ENCODE assay signal across 1 cellular context in the genomic region with DNA sequence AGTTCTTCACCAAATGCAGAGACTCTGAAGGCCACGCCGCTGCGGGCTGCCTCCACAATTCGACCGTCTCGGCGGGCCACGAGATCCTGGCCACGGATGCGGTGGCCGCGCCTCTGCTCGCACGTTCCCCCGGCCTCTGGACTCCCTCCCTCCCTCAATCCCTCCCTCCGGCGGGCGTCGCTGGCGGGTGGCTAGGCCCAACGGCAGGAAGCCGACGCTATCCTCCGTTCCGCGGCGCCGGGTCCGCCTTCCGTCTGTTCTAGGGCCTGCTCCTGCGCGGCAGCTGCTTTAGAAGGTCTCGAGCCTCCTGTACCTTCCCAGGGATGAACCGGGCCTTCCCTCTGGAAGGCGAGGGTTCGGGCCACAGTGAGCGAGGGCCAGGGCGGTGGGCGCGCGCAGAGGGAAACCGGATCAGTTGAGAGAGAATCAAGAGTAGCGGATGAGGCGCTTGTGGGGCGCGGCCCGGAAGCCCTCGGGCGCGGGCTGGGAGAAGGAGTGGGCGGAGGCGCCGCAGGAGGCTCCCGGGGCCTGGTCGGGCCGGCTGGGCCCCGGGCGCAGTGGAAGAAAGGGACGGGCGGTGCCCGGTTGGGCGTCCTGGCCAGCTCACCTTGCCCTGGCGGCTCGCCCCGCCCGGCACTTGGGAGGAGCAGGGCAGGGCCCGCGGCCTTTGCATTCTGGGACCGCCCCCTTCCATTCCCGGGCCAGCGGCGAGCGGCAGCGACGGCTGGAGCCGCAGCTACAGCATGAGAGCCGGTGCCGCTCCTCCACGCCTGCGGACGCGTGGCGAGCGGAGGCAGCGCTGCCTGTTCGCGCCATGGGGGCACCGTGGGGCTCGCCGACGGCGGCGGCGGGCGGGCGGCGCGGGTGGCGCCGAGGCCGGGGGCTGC.
TF ChIP-seq lines count a peak whose summit lies in the region.

A gene with protein sequence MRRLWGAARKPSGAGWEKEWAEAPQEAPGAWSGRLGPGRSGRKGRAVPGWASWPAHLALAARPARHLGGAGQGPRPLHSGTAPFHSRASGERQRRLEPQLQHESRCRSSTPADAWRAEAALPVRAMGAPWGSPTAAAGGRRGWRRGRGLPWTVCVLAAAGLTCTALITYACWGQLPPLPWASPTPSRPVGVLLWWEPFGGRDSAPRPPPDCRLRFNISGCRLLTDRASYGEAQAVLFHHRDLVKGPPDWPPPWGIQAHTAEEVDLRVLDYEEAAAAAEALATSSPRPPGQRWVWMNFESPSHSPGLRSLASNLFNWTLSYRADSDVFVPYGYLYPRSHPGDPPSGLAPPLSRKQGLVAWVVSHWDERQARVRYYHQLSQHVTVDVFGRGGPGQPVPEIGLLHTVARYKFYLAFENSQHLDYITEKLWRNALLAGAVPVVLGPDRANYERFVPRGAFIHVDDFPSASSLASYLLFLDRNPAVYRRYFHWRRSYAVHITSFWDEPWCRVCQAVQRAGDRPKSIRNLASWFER (plus strand): TSS at position 227 of the 887 bp plus-strand sequence. CDS start 213 bp downstream, at position 440.

TF ChIP-seq in HepG2, 621 proteins besides CTCF, POLR2A, EP300 and RAD21 (continued from another document and continues in another):
- peak; percentile 69; the same call in 1 of the 2 replicates for TF ChIP-seq PRDM15 (CRISPR knock-in tag; IDR thresholded peaks at IDR 0.05)
- TF ChIP-seq ZNF644 (CRISPR knock-in tag; IDR thresholded peaks at IDR 0.05; ENCODE audit: low read depth), result no peak
- TF ChIP-seq SPEN (CRISPR knock-in tag; IDR thresholded peaks at IDR 0.05; ENCODE audit: low read depth), result no peak
- 0 out of 2 replicates have a peak, but pooled peaks have one; percentile 18 for TF ChIP-seq ZBTB33 (CRISPR knock-in tag; IDR thresholded peaks at IDR 0.05)
- no peak; the same call in 1 of the 2 replicates for TF ChIP-seq ZSCAN21 (CRISPR knock-in tag; IDR thresholded peaks at IDR 0.05; ENCODE audit: borderline replicate concordance)
- TF ChIP-seq GPN1 (CRISPR knock-in tag; IDR thresholded peaks at IDR 0.05; ENCODE audit: borderline replicate concordance), result no peak
- TF ChIP-seq ZNF224 (CRISPR knock-in tag; IDR thresholded peaks at IDR 0.05), result no peak
- no peak for TF ChIP-seq SP4 (CRISPR knock-in tag; IDR thresholded peaks at IDR 0.05)
- TF ChIP-seq POLR2G (IDR thresholded peaks at IDR 0.05; ENCODE audit: low read depth, low read length), result peak; percentile 68
- TF ChIP-seq BCL6 (CRISPR knock-in tag; IDR thresholded peaks at IDR 0.05), result no peak
- TF ChIP-seq ZNF17 (CRISPR knock-in tag; IDR thresholded peaks at IDR 0.05), result no peak
- TF ChIP-seq FOXJ3 (CRISPR knock-in tag; IDR thresholded peaks at IDR 0.05; ENCODE audit: borderline replicate concordance), result no peak
- TF ChIP-seq ZNF598 (CRISPR knock-in tag; IDR thresholded peaks at IDR 0.05; ENCODE audit: borderline replicate concordance), result no peak
- peak; percentile 30; the same call in 1 of the 2 replicates for TF ChIP-seq HDAC1 (CRISPR knock-in tag; IDR thresholded peaks at IDR 0.05)
- TF ChIP-seq, protein P1, sequence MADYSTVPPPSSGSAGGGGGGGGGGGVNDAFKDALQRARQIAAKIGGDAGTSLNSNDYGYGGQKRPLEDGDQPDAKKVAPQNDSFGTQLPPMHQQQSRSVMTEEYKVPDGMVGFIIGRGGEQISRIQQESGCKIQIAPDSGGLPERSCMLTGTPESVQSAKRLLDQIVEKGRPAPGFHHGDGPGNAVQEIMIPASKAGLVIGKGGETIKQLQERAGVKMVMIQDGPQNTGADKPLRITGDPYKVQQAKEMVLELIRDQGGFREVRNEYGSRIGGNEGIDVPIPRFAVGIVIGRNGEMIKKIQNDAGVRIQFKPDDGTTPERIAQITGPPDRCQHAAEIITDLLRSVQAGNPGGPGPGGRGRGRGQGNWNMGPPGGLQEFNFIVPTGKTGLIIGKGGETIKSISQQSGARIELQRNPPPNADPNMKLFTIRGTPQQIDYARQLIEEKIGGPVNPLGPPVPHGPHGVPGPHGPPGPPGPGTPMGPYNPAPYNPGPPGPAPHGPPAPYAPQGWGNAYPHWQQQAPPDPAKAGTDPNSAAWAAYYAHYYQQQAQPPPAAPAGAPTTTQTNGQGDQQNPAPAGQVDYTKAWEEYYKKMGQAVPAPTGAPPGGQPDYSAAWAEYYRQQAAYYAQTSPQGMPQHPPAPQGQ (CRISPR knock-in tag; IDR thresholded peaks at IDR 0.05; ENCODE audit: borderline replicate concordance), result no peak
- TF ChIP-seq ASH2L (IDR thresholded peaks at IDR 0.05; ENCODE audit: insufficient read length, low read depth, low read length), result peak; percentile 19
- TF ChIP-seq, protein P2, sequence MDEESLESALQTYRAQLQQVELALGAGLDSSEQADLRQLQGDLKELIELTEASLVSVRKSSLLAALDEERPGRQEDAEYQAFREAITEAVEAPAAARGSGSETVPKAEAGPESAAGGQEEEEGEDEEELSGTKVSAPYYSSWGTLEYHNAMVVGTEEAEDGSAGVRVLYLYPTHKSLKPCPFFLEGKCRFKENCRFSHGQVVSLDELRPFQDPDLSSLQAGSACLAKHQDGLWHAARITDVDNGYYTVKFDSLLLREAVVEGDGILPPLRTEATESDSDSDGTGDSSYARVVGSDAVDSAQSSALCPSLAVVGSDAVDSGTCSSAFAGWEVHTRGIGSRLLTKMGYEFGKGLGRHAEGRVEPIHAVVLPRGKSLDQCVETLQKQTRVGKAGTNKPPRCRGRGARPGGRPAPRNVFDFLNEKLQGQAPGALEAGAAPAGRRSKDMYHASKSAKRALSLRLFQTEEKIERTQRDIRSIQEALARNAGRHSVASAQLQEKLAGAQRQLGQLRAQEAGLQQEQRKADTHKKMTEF (CRISPR knock-in tag; IDR thresholded peaks at IDR 0.05), result peak; percentile 60; the same call in 1 of the 2 replicates
- TF ChIP-seq YEATS4 (CRISPR knock-in tag; IDR thresholded peaks at IDR 0.05; ENCODE audit: borderline replicate concordance), result peak; percentile 38; the same call in 1 of the 2 replicates
- TF ChIP-seq THAP7 (CRISPR knock-in tag; IDR thresholded peaks at IDR 0.05), result no peak
- no peak for TF ChIP-seq ZSCAN9 (CRISPR knock-in tag; IDR thresholded peaks at IDR 0.05; ENCODE audit: borderline replicate concordance)
- TF ChIP-seq RNF219 (CRISPR knock-in tag; IDR thresholded peaks at IDR 0.05), result no peak
- TF ChIP-seq, protein P3, sequence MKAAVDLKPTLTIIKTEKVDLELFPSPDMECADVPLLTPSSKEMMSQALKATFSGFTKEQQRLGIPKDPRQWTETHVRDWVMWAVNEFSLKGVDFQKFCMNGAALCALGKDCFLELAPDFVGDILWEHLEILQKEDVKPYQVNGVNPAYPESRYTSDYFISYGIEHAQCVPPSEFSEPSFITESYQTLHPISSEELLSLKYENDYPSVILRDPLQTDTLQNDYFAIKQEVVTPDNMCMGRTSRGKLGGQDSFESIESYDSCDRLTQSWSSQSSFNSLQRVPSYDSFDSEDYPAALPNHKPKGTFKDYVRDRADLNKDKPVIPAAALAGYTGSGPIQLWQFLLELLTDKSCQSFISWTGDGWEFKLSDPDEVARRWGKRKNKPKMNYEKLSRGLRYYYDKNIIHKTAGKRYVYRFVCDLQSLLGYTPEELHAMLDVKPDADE (CRISPR knock-in tag; IDR thresholded peaks at IDR 0.05), result 0 out of 2 replicates have a peak, but pooled peaks have one; percentile 56
- TF ChIP-seq MAF1 (CRISPR knock-in tag; IDR thresholded peaks at IDR 0.05; ENCODE audit: borderline replicate concordance), result no peak
- peak; percentile 69; the same call in 1 of the 2 replicates for TF ChIP-seq ZNF605 (CRISPR knock-in tag; IDR thresholded peaks at IDR 0.05)
- TF ChIP-seq SALL1 (CRISPR knock-in tag; IDR thresholded peaks at IDR 0.05), result peak; percentile 59; the same call in 1 of the 2 replicates
- TF ChIP-seq, protein P4, sequence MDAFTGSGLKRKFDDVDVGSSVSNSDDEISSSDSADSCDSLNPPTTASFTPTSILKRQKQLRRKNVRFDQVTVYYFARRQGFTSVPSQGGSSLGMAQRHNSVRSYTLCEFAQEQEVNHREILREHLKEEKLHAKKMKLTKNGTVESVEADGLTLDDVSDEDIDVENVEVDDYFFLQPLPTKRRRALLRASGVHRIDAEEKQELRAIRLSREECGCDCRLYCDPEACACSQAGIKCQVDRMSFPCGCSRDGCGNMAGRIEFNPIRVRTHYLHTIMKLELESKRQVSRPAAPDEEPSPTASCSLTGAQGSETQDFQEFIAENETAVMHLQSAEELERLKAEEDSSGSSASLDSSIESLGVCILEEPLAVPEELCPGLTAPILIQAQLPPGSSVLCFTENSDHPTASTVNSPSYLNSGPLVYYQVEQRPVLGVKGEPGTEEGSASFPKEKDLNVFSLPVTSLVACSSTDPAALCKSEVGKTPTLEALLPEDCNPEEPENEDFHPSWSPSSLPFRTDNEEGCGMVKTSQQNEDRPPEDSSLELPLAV (CRISPR knock-in tag; conservative IDR thresholded peaks at IDR 0.05; ENCODE audit: low read depth), result no peak
- TF ChIP-seq ARID3A (IDR thresholded peaks at IDR 0.05; ENCODE audit: low read depth, low read length), result no peak
- no peak for TF ChIP-seq ZNF326 (CRISPR knock-in tag; IDR thresholded peaks at IDR 0.05; ENCODE audit: borderline replicate concordance)
- no peak; the same call in 1 of the 2 replicates for TF ChIP-seq ZNF772 (CRISPR knock-in tag; IDR thresholded peaks at IDR 0.05)
- TF ChIP-seq ZNF160 (CRISPR knock-in tag; IDR thresholded peaks at IDR 0.05), result no peak
